In genomic region chr11:2434506-2435255, GRCh38 we compare ENCODE assay signal across 1 cellular context.
TF ChIP-seq lines count a peak whose summit lies in the region.

No MANE protein-coding gene starts in this region.

TF ChIP-seq in H1, 55 proteins besides CTCF, POLR2A, EP300 and RAD21:
- TF ChIP-seq MAX (IDR thresholded peaks at IDR 0.05) = no peak
- no peak for TF ChIP-seq TCF12 (IDR thresholded peaks at IDR 0.05; ENCODE audit: low read depth, low read length)
- no peak for TF ChIP-seq CBX8 (IDR thresholded peaks at IDR 0.05; ENCODE audit: borderline replicate concordance, low read depth, low read length)
- no peak for TF ChIP-seq MAFK (IDR thresholded peaks at IDR 0.05; ENCODE audit: low read depth, low read length)
- no peak for TF ChIP-seq TBP (IDR thresholded peaks at IDR 0.05; ENCODE audit: low read depth, low read length)
- no peak for TF ChIP-seq HDAC6 (IDR thresholded peaks at IDR 0.05; ENCODE audit: low read depth, low read length)
- no peak for TF ChIP-seq GTF2F1 (IDR thresholded peaks at IDR 0.05; ENCODE audit: borderline replicate concordance, low read depth, low read length)
- no peak for TF ChIP-seq E2F6 (IDR thresholded peaks at IDR 0.05)
- no peak for TF ChIP-seq JUND (IDR thresholded peaks at IDR 0.05; ENCODE audit: low read length)
- no peak for TF ChIP-seq BCL11A (IDR thresholded peaks at IDR 0.05; ENCODE audit: low read depth in 2 of 2, low read length in 2 of 2)
- TF ChIP-seq SP1 (IDR thresholded peaks at IDR 0.05; ENCODE audit: low read depth, low read length) = no peak
- no peak for TF ChIP-seq TEAD4 (IDR thresholded peaks at IDR 0.05; ENCODE audit: low read depth, low read length)
- TF ChIP-seq ATF3 (IDR thresholded peaks at IDR 0.05; ENCODE audit: insufficient read depth, low read depth, low read length) = no peak
- no peak for TF ChIP-seq ASH2L (IDR thresholded peaks at IDR 0.05; ENCODE audit: low read length)
- no peak for TF ChIP-seq RNF2 (IDR thresholded peaks at IDR 0.05; ENCODE audit: borderline replicate concordance, low read depth, low read length, missing control alignments, poor library complexity, severe bottlenecking)
- TF ChIP-seq SIX5 (IDR thresholded peaks at IDR 0.05; ENCODE audit: low read depth, low read length) = no peak
- TF ChIP-seq NANOG (IDR thresholded peaks at IDR 0.05; ENCODE audit: insufficient read depth, low read depth, low read length, poor library complexity, severe bottlenecking) = no peak
- no peak for TF ChIP-seq SUZ12 (IDR thresholded peaks at IDR 0.05; ENCODE audit: low read length)
- no peak for TF ChIP-seq CHD1 (IDR thresholded peaks at IDR 0.05; ENCODE audit: low read depth, low read length)
- TF ChIP-seq KDM4A (IDR thresholded peaks at IDR 0.05; ENCODE audit: low read depth, low read length, severe bottlenecking) = no peak
TF ChIP-seq in H1: peak in this region for 0.
